Comparison of ENCODE assay signal across 11 cellular contexts in the genomic region with DNA sequence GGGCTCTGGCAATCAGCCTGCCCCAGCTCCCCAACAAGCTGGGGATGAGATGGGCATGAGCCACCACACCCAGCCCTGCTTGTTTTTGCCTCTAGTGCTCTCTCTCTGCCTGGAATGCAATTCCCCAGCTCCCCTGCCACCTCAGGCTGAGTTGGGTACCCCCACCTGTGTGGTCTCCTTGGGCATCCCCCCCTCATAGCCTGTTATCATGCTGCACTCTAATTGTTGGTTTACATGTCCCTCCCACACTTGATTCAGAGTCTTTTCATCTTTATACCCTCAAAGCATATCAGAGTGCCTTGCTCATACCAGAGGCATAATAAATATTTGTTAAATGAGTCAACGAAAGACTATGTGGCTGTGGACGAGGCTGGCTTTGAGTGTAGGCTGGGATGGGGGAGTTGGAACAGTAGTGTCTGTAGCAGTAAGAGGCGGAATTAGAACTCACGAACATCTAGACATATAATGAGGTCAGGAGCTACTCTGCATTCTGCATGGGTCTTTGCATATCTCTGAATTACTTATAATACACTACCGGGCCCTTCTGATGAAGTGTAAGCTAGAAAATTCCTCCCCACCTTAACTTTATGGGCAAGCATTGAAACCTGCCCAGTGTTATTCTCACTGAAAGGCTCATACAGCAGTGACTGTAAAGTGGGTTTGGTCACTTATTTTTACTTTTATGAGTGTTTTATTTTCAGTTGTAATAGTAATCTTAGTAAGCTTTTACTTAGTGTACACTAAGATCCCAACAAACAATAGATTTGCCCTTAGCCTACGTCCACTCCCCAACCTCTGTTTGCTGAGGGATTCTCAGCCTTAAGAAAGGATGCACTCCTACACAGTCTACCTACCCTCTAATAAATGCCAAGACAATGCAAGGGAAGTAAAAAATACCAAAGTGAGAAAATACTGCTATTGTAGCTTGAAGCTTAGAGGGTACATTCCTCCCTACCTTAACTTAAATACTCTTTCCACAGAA. TPM values are rescaled to one million over a fixed set of nuclear protein-coding genes. Genes with fewer than 3 reads are reported as not detected.
A peak's percentile ranks its signal among the peaks of the same experiment; 100 is the strongest.
DNase-seq lines count a peak whose midpoint lies in the region; ATAC-seq and TF ChIP-seq lines count a peak whose summit lies in the region.
"Had no signal": no experiment of that assay in that cellular context is flagged by ENCODE, and none has a peak within 500 bp of the region (broad histone marks: within the 10 kb centered on the region; RNA-seq: fewer than 3 reads in every experiment).

No MANE protein-coding gene starts in this region.

- H2AFZ ChIP-seq in fibroblast of lung (ENCODE audit: low read length): no peak overlapping the region

- peak overlapping the region; percentile 80 for H3K27ac ChIP-seq in RWPE1
- H3K27ac ChIP-seq in fibroblast of lung (ENCODE audit: insufficient read depth, low read length): no peak overlapping the region
- no peak overlapping the region for H3K27ac ChIP-seq in right atrium auricular region

- no peak overlapping the region for H3K4me2 ChIP-seq in fibroblast of lung (ENCODE audit: extremely low read depth, insufficient read depth, low read length)

- peaks cover 2% of the 10 kb centered on the region for H3K4me1 ChIP-seq in fibroblast of lung (ENCODE audit: control insufficient read depth, extremely low read depth, insufficient read depth, low read length)
- no peaks in the 10 kb centered on the region for H3K4me1 ChIP-seq in right atrium auricular region

- DNase-seq in DMS53 treated with DMSO at 0.1 percent for 48 hours (lab: John Stamatoyannopoulos, UW; ENCODE audit: unreplicated experiment) (peak; percentile 85), RWPE1 (ENCODE audit: low spot score) (peak; percentile 86), fibroblast of lung (ENCODE audit: low read depth in 2 of 2) (peak; percentile 33 to 92), renal cortical epithelial cell (ENCODE audit: low read depth) (peak; percentile 98), right atrium auricular region (ENCODE audit: low spot score) (no peak)
- no peak for DNase-seq in activated effector memory CD4-positive, alpha-beta T cell treated with Interleukin-2 at 50 U/mL for 16 hours
- DNase-seq in effector CD8-positive, alpha-beta T cell (lab: John Stamatoyannopoulos, UW): no peak
- DNase-seq: activated CD4-positive, alpha-beta memory T cell treated with anti-CD3 and anti-CD28 coated beads for 36 hours; NCI-H1092; RPMI8226 had no signal

- H3K36me3 ChIP-seq in fibroblast of lung (ENCODE audit: control insufficient read depth, insufficient read depth, low read length) (no peaks in the 10 kb centered on the region), right atrium auricular region (no peaks in the 10 kb centered on the region)

- CTCF ChIA-PET in RWPE1 (lab: Yijun Ruan, JAX): interaction anchor here (1.1 kb wide), 1 partner anchor 254 kb away, joined by 4 read pairs; no protein-coding TSS in a partner anchor

- H3K9me3 ChIP-seq in fibroblast of lung (ENCODE audit: control insufficient read depth, insufficient read depth, low read depth, low read length): no peaks in the 10 kb centered on the region
- H3K9me3 ChIP-seq in right atrium auricular region: peaks cover 0 to 17% of the 10 kb centered on the region in 2 donors

- no peak overlapping the region for H3K9ac ChIP-seq in fibroblast of lung (ENCODE audit: insufficient read depth, low read length)

- POLR2A ChIA-PET in RWPE1 (lab: Yijun Ruan, JAX; ENCODE audit: low non-redundant PET): interaction anchor here (0.5 kb wide), 3 partner anchors 25 to 62 kb away, joined by 3 to 5 read pairs (median 3); no protein-coding TSS in a partner anchor

- H4K20me1 ChIP-seq in fibroblast of lung (ENCODE audit: control insufficient read depth, extremely low read depth, insufficient read depth, low read length): no peaks in the 10 kb centered on the region

- H3K27me3 ChIP-seq in fibroblast of lung (ENCODE audit: control insufficient read depth, insufficient read depth, low read length) (no peaks in the 10 kb centered on the region), right atrium auricular region (no peaks in the 10 kb centered on the region)

- no peak for TF ChIP-seq CTCF in RWPE1 (conservative IDR thresholded peaks at IDR 0.05; ENCODE audit: low read depth)
- no peak for TF ChIP-seq CTCF in fibroblast of lung (conservative IDR thresholded peaks at IDR 0.05 in 1 of 2, IDR thresholded peaks at IDR 0.05 in 1 of 2; ENCODE audit: low read depth in 1 of 2, low read length in 2 of 2)
- TF ChIP-seq CTCF in right atrium auricular region (IDR thresholded peaks at IDR 0.05): no peak

- no peaks in the 10 kb centered on the region for H3K79me2 ChIP-seq in fibroblast of lung (ENCODE audit: control insufficient read depth, insufficient read depth, low read length)

- no peak overlapping the region for H3K4me3 ChIP-seq in fibroblast of lung (replicated peaks in 1 of 4; ENCODE audit: control extremely low read depth in 1 of 4, insufficient read depth in 1 of 4, low read depth in 3 of 4, low read length in 4 of 4)
- H3K4me3 ChIP-seq in right atrium auricular region: no peak overlapping the region

- ATAC-seq in HG02798 (IDR thresholded peaks at IDR 0.05; ENCODE audit: poor library complexity, unreplicated experiment): no peak

RNA-seq across cellular contexts. Expression of a gene that starts 58.7 kb away (rescaled TPM):
- total RNA-seq in fibroblast of lung (0.17 and 0.26 TPM in 2 replicates), renal cortical epithelial cell (77.8 and 82.5 TPM in 2 replicates), right atrium auricular region (10 to 100 TPM in 1 of 2 donors, 1 to 10 TPM in 1; 9.0 to 13.4 TPM)
- 2.7 and 10.1 TPM in 2 replicates for polyA plus RNA-seq in fibroblast of lung
- 1.4 and 5.4 TPM in 2 replicates for polyA plus RNA-seq in fibroblast of lung (2012)
- polyA minus RNA-seq in fibroblast of lung (ENCODE audit: low replicate concordance): 1.4 and 2.4 TPM in 2 replicates
- total RNA-seq: activated CD4-positive, alpha-beta memory T cell treated with anti-CD3 and anti-CD28 coated beads for 36 hours had no signal

Comparison
In these comparisons a context has a peak if more than half of its experiments do, and no peak if none do; other contexts are left out.
1. DNase-seq: peak in DMS53 treated with DMSO at 0.1 percent for 48 hours (single experiment), RWPE1 (single experiment), fibroblast of lung (2 of 2) and renal cortical epithelial cell (single experiment); none in right atrium auricular region (single experiment), activated effector memory CD4-positive, alpha-beta T cell treated with Interleukin-2 at 50 U/mL for 16 hours (single experiment) and effector CD8-positive, alpha-beta T cell (single experiment).